18 cellular contexts compared by ENCODE assay signal in genomic region chr12:14322403-14322802, GRCh38.
"Had no signal": no experiment of that assay in that cellular context is flagged by ENCODE, and none has a peak within 500 bp of the region (broad histone marks: within the 10 kb centered on the region; RNA-seq: fewer than 3 reads in every experiment).

No MANE protein-coding gene starts in this region.

- H3K9me3 ChIP-seq: sigmoid colon, stomach, testis had no signal

- H3K27me3 ChIP-seq: brain microvascular endothelial cell, sigmoid colon, stomach, testis had no signal

- H3K4me1 Mint-ChIP-seq: central memory CD8-positive, alpha-beta T cell had no signal

- H3K4me1 ChIP-seq: sigmoid colon, stomach, testis had no signal

- ATAC-seq: activated CD8-positive, alpha-beta T cell treated with anti-CD3 and anti-CD28 coated beads for 36 hours; activated naive CD4-positive, alpha-beta T cell treated with anti-CD3 and anti-CD28 coated beads, Interleukin-2, amount 50 U/mL, for 72 hours; activated T-cell treated with anti-CD3 and anti-CD28 coated beads, Interleukin-2, amount 50 U/mL, for 4 hours had no signal

- H3K9me3 Mint-ChIP-seq: activated CD8-positive, alpha-beta T cell treated with anti-CD3 and anti-CD28 coated beads for 36 hours; activated naive CD4-positive, alpha-beta T cell treated with anti-CD3 and anti-CD28 coated beads, Interleukin-2, amount 50 U/mL, for 72 hours; activated T-cell treated with anti-CD3 and anti-CD28 coated beads, Interleukin-2, amount 50 U/mL, for 4 hours; central memory CD8-positive, alpha-beta T cell had no signal

- DNase-seq: activated CD4-positive, alpha-beta T cell treated with anti-CD3 and anti-CD28 coated beads for 4 hours; activated CD8-positive, alpha-beta T cell treated with anti-CD3 and anti-CD28 coated beads for 36 hours; activated effector memory CD4-positive, alpha-beta T cell treated with anti-CD3 and anti-CD28 coated beads, Interleukin-2, amount 50 U/mL, for 16 hours; activated T-cell treated with anti-CD3 and anti-CD28 coated beads, Interleukin-2, amount 50 U/mL, for 4 hours; amygdala; brain microvascular endothelial cell; cortex of kidney; effector memory CD4-positive, alpha-beta T cell; islet precursor cell; midbrain; sigmoid colon; stimulated activated CD4-positive, alpha-beta T cell treated with anti-CD3 and anti-CD28 coated beads, Interleukin-12 subunit alpha, Interleukin-12 subunit beta, amount 100 ng/mL, for 4 hours; stimulated activated CD4-positive, alpha-beta T cell treated with anti-CD3 and anti-CD28 coated beads, Interleukin-2, amount 100 ng/mL, for 24 hours; stomach; testis had no signal

- H3K27ac Mint-ChIP-seq: activated CD8-positive, alpha-beta T cell treated with anti-CD3 and anti-CD28 coated beads for 36 hours; activated naive CD4-positive, alpha-beta T cell treated with anti-CD3 and anti-CD28 coated beads, Interleukin-2, amount 50 U/mL, for 72 hours had no signal

- H3K4me3 Mint-ChIP-seq: activated CD8-positive, alpha-beta T cell treated with anti-CD3 and anti-CD28 coated beads for 36 hours; activated T-cell treated with anti-CD3 and anti-CD28 coated beads, Interleukin-2, amount 50 U/mL, for 4 hours; central memory CD8-positive, alpha-beta T cell had no signal

- H3K4me3 ChIP-seq: lung, sigmoid colon, stomach, testis had no signal

- H3K36me3 ChIP-seq: brain microvascular endothelial cell, sigmoid colon, stomach had no signal

- H3K27ac ChIP-seq: brain microvascular endothelial cell, sigmoid colon, stomach, testis had no signal

- H3K27me3 Mint-ChIP-seq: activated CD8-positive, alpha-beta T cell treated with anti-CD3 and anti-CD28 coated beads for 36 hours; central memory CD8-positive, alpha-beta T cell had no signal
